In genomic region chr4:62913065-62913464, GRCh38 we compare ENCODE assay signal across 27 cellular contexts.
"Had no signal": no experiment of that assay in that cellular context is flagged by ENCODE, and none has a peak within 500 bp of the region (broad histone marks: within the 10 kb centered on the region; RNA-seq: fewer than 3 reads in every experiment).

No MANE protein-coding gene starts in this region.

- H3K27ac Mint-ChIP-seq: nephron; neural progenitor cell; progenitor cell of endocrine pancreas; stimulated activated effector memory CD8-positive, alpha-beta T cell treated with anti-CD3 and anti-CD28 coated beads, Interleukin-12 subunit alpha, Interleukin-12 subunit beta, amount 100 ng/mL, for 72 hours; stimulated activated naive B cell treated with anti-CD40 and anti-IgM and Interleukin-4, amounts not matched to agents 10 μg/mL and 1 μg/mL and 100 μg/mL, for 72 hours; stimulated activated naive CD8-positive, alpha-beta T cell treated with anti-CD3 and anti-CD28 coated beads, Interleukin-15, Interleukin-2, amounts not matched to agents 100 ng/mL and 50 ng/mL, for 24 hours had no signal

- H3K36me3 ChIP-seq: neural progenitor cell, ovary, right lobe of liver, sigmoid colon, stomach, thoracic aorta, thyroid gland, tibial nerve, upper lobe of left lung, vagina had no signal

- H3K36me3 Mint-ChIP-seq: neural progenitor cell; stimulated activated effector memory CD8-positive, alpha-beta T cell treated with anti-CD3 and anti-CD28 coated beads, Interleukin-12 subunit alpha, Interleukin-12 subunit beta, amount 100 ng/mL, for 72 hours; stimulated activated naive B cell treated with anti-CD40 and anti-IgM and Interleukin-4, amounts not matched to agents 10 μg/mL and 1 μg/mL and 100 μg/mL, for 72 hours had no signal

- H3K4me1 ChIP-seq: neural progenitor cell, parathyroid adenoma, psoas muscle, right lobe of liver, sigmoid colon, stomach, thyroid gland, tibial nerve, upper lobe of left lung, vagina had no signal

- H3K4me3 Mint-ChIP-seq: nephron; neural progenitor cell; stimulated activated effector memory CD8-positive, alpha-beta T cell treated with anti-CD3 and anti-CD28 coated beads, Interleukin-12 subunit alpha, Interleukin-12 subunit beta, amount 100 ng/mL, for 72 hours; stimulated activated naive B cell treated with anti-CD40 and anti-IgM and Interleukin-4, amounts not matched to agents 10 μg/mL and 1 μg/mL and 100 μg/mL, for 72 hours; stimulated activated naive CD8-positive, alpha-beta T cell treated with anti-CD3 and anti-CD28 coated beads, Interleukin-15, Interleukin-2, amounts not matched to agents 100 ng/mL and 50 ng/mL, for 24 hours had no signal

- DNase-seq: occipital lobe; posterior cingulate gyrus; psoas muscle; right cardiac atrium; right lobe of liver; sigmoid colon; small intestine; stimulated activated CD4-positive, alpha-beta T cell treated with anti-CD3 and anti-CD28 coated beads, Interleukin-15, amount 100 ng/mL, for 24 hours; stimulated activated CD4-positive, alpha-beta T cell treated with anti-CD3 and anti-CD28 coated beads, Interleukin-2, amount 100 ng/mL, for 24 hours; stimulated activated CD4-positive, alpha-beta T cell treated with anti-CD3 and anti-CD28 coated beads, Interleukin-2, amount 100 ng/mL, for 48 hours; stimulated activated CD4-positive, alpha-beta T cell treated with anti-CD3 and anti-CD28 coated beads, Interleukin-4, amount 100 ng/mL, for 24 hours; stimulated activated naive B cell treated with anti-CD40 and anti-IgM and Interleukin-4, amounts not matched to agents 10 μg/mL and 1 μg/mL and 100 μg/mL, for 72 hours; stimulated activated naive CD4-positive, alpha-beta T cell treated with Interleukin-2 at 50 U/mL for 16 hours; stomach; thyroid gland; trophoblast cell; upper lobe of left lung had no signal

- H3K4me2 ChIP-seq: neural progenitor cell had no signal

- H3K27ac ChIP-seq: neural progenitor cell, ovary, parathyroid adenoma, psoas muscle, right lobe of liver, sigmoid colon, stomach, thoracic aorta, thyroid gland, tibial nerve, upper lobe of left lung, vagina had no signal

- H2AFZ ChIP-seq: neural progenitor cell, parathyroid adenoma had no signal

- H3K4me1 Mint-ChIP-seq: nephron; neural progenitor cell; stimulated activated effector memory CD8-positive, alpha-beta T cell treated with anti-CD3 and anti-CD28 coated beads, Interleukin-12 subunit alpha, Interleukin-12 subunit beta, amount 100 ng/mL, for 72 hours; stimulated activated naive B cell treated with anti-CD40 and anti-IgM and Interleukin-4, amounts not matched to agents 10 μg/mL and 1 μg/mL and 100 μg/mL, for 72 hours had no signal

- H3K9me3 Mint-ChIP-seq: nephron, neural progenitor cell had no signal

- H3K4me3 ChIP-seq: neural progenitor cell, ovary, psoas muscle, right lobe of liver, sigmoid colon, stomach, thoracic aorta, thyroid gland, tibial nerve, upper lobe of left lung, vagina had no signal

- ATAC-seq: psoas muscle; right cardiac atrium; stimulated activated effector memory CD8-positive, alpha-beta T cell treated with anti-CD3 and anti-CD28 coated beads, Interleukin-12 subunit alpha, Interleukin-12 subunit beta, amount 100 ng/mL, for 72 hours; stimulated activated naive B cell treated with anti-CD40 and anti-IgM and Interleukin-4, amounts not matched to agents 10 μg/mL and 1 μg/mL and 100 μg/mL, for 72 hours had no signal

- H3K27me3 Mint-ChIP-seq: progenitor cell of endocrine pancreas; stimulated activated naive B cell treated with anti-CD40 and anti-IgM and Interleukin-4, amounts not matched to agents 10 μg/mL and 1 μg/mL and 100 μg/mL, for 72 hours; stimulated activated naive CD8-positive, alpha-beta T cell treated with anti-CD3 and anti-CD28 coated beads, Interleukin-15, Interleukin-2, amounts not matched to agents 100 ng/mL and 50 ng/mL, for 24 hours had no signal

- H3K9ac ChIP-seq: neural progenitor cell, parathyroid adenoma had no signal

- H3K79me2 ChIP-seq: parathyroid adenoma had no signal

- H3K9me3 ChIP-seq: ovary, psoas muscle, right lobe of liver, sigmoid colon, stomach, thoracic aorta, thyroid gland, tibial nerve, upper lobe of left lung, vagina had no signal

- H3K27me3 ChIP-seq: neural progenitor cell, ovary, right lobe of liver, sigmoid colon, stomach, thyroid gland, tibial nerve, upper lobe of left lung, vagina had no signal
